In the genomic region with DNA sequence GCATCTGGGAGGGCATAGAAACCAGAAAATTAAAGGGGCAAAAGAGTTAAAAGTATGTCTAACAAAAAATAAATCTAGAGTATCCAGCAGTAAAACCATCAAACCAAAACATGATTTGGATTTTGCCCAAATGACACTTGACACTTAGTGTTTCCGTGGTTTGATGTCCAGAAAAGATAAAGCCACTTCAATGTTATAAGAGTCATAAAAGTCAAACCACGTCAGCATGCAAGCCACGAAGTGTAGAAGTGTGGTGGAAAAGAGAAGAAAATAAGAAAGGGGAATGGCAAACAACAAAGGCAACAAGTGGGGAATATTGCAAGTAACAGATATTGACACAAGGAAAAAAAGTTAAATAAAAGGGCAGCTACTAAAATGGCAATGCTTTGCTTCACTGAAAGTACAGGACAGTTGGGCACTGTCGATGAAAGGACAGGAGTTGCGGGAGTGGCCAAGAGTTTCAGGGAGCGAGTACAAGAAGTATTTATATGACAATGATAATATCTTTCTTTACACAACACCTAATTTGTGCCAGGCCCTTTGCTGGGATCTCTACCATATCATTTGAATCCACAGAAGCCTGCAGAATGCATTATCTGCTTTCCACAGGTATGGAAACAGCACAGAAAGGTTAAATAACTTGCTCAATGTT, we compare ENCODE assay signal across 20 cellular contexts. TPM values are rescaled to one million over a fixed set of nuclear protein-coding genes. Genes with fewer than 3 reads are reported as not detected.
DNase-seq lines count a peak whose midpoint lies in the region; ATAC-seq lines count a peak whose summit lies in the region.
"Had no signal": no experiment of that assay in that cellular context is flagged by ENCODE, and none has a peak within 500 bp of the region (broad histone marks: within the 10 kb centered on the region; RNA-seq: fewer than 3 reads in every experiment).

No MANE protein-coding gene starts in this region.

- peak; percentile 72 to 73 for ATAC-seq in activated T-cell treated with anti-CD3 and anti-CD28 coated beads, Interleukin-2, amount 50 U/mL, for 72 hours (replicated peaks in 1 of 2)
- ATAC-seq in stimulated activated effector memory CD8-positive, alpha-beta T cell treated with anti-CD3 and anti-CD28 coated beads, Interleukin-12 subunit alpha, Interleukin-12 subunit beta, amount 100 ng/mL, for 72 hours = peak; percentile 62
- ATAC-seq in GM21723 (IDR thresholded peaks at IDR 0.05; ENCODE audit: unreplicated experiment) = no peak
- ATAC-seq: activated CD8-positive, alpha-beta memory T cell treated with anti-CD3 and anti-CD28 coated beads, Interleukin-2, amount 10 ng/mL, durations not matched to agents 7 days and 5 days; body of pancreas; naive thymus-derived CD4-positive, alpha-beta T cell had no signal

- no peaks in the 10 kb centered on the region for H3K9me3 Mint-ChIP-seq in activated T-cell treated with anti-CD3 and anti-CD28 coated beads, Interleukin-2, amount 50 U/mL, for 72 hours
- no peaks in the 10 kb centered on the region for H3K9me3 Mint-ChIP-seq in T-helper 2 cell treated with Interferon-gamma antibody and Interleukin-4, amounts not matched to agents 5 μg/mL and 100 μg/mL, for 36 hours
- peaks cover 0 to 3% (median 0%) of the 10 kb centered on the region in 6 donors for H3K9me3 Mint-ChIP-seq in immature natural killer cell
- H3K9me3 Mint-ChIP-seq in stimulated activated effector memory CD8-positive, alpha-beta T cell treated with anti-CD3 and anti-CD28 coated beads, Interleukin-12 subunit alpha, Interleukin-12 subunit beta, amount 100 ng/mL, for 72 hours = no peaks in the 10 kb centered on the region
- H3K9me3 Mint-ChIP-seq: activated CD4-positive, alpha-beta T cell treated with anti-CD3 and anti-CD28 coated beads, Interleukin-2, amount 10 ng/mL, durations not matched to agents 7 days and 5 days; naive thymus-derived CD4-positive, alpha-beta T cell had no signal

- DNase-seq in activated T-cell treated with anti-CD3 and anti-CD28 coated beads, Interleukin-2, amount 50 U/mL, for 72 hours = peak; percentile 12 to 21
- DNase-seq in activated T-cell treated with anti-CD3 and anti-CD28 coated beads for 4 hours = no peak
- DNase-seq in T-helper 2 cell treated with Interferon-gamma antibody and Interleukin-4, amounts not matched to agents 5 μg/mL and 100 μg/mL, for 36 hours (ENCODE audit: low spot score) = peak; percentile 36
- peak; percentile 15 to 32 (median 29) for DNase-seq in immature natural killer cell
- no peak for DNase-seq in stimulated activated effector memory CD8-positive, alpha-beta T cell treated with anti-CD3 and anti-CD28 coated beads, Interleukin-12 subunit alpha, Interleukin-12 subunit beta, amount 100 ng/mL, for 72 hours (ENCODE audit: low spot score in 2 of 2)
- no peak for DNase-seq in SIG-M5 (lab: John Stamatoyannopoulos, UW)
- DNase-seq in NCI-H510A treated with DMSO at 0.1 percent for 48 hours (lab: John Stamatoyannopoulos, UW) = no peak
- DNase-seq: activated CD4-positive, alpha-beta T cell treated with anti-CD3 and anti-CD28 coated beads, Interleukin-2, amount 10 ng/mL, durations not matched to agents 7 days and 5 days; activated CD8-positive, alpha-beta memory T cell treated with anti-CD3 and anti-CD28 coated beads, Interleukin-2, amount 10 ng/mL, durations not matched to agents 7 days and 5 days; BE2C; body of pancreas; effector memory CD4-positive, alpha-beta T cell; Karpas-422; naive thymus-derived CD4-positive, alpha-beta T cell; NCI-H1417 treated with DMSO at 0.1 percent for 48 hours; NCI-H774; ovary; right lobe of liver; SHP77 treated with DMSO at 0.1 percent for 48 hours had no signal

- no peaks in the 10 kb centered on the region for H3K36me3 Mint-ChIP-seq in activated T-cell treated with anti-CD3 and anti-CD28 coated beads, Interleukin-2, amount 50 U/mL, for 72 hours (ENCODE audit: insufficient read depth in 2 of 2)
- H3K36me3 Mint-ChIP-seq in T-helper 2 cell treated with Interferon-gamma antibody and Interleukin-4, amounts not matched to agents 5 μg/mL and 100 μg/mL, for 36 hours (ENCODE audit: low read depth) = no peaks in the 10 kb centered on the region
- H3K36me3 Mint-ChIP-seq in immature natural killer cell = no peaks in the 10 kb centered on the region
- H3K36me3 Mint-ChIP-seq in stimulated activated effector memory CD8-positive, alpha-beta T cell treated with anti-CD3 and anti-CD28 coated beads, Interleukin-12 subunit alpha, Interleukin-12 subunit beta, amount 100 ng/mL, for 72 hours = no peaks in the 10 kb centered on the region

- H3K27ac Mint-ChIP-seq in activated T-cell treated with anti-CD3 and anti-CD28 coated beads, Interleukin-2, amount 50 U/mL, for 72 hours = no peak overlapping the region
- H3K27ac Mint-ChIP-seq in T-helper 2 cell treated with Interferon-gamma antibody and Interleukin-4, amounts not matched to agents 5 μg/mL and 100 μg/mL, for 36 hours = no peak overlapping the region
- peak overlapping the region in 2 of 6 donors; percentile 27 to 64 for H3K27ac Mint-ChIP-seq in immature natural killer cell
- H3K27ac Mint-ChIP-seq in stimulated activated effector memory CD8-positive, alpha-beta T cell treated with anti-CD3 and anti-CD28 coated beads, Interleukin-12 subunit alpha, Interleukin-12 subunit beta, amount 100 ng/mL, for 72 hours = no peak overlapping the region
- H3K27ac Mint-ChIP-seq: activated CD4-positive, alpha-beta T cell treated with anti-CD3 and anti-CD28 coated beads, Interleukin-2, amount 10 ng/mL, durations not matched to agents 7 days and 5 days; activated CD8-positive, alpha-beta memory T cell treated with anti-CD3 and anti-CD28 coated beads, Interleukin-2, amount 10 ng/mL, durations not matched to agents 7 days and 5 days; naive thymus-derived CD4-positive, alpha-beta T cell had no signal

- peaks cover 19% of the 10 kb centered on the region for H3K27me3 Mint-ChIP-seq in activated T-cell treated with anti-CD3 and anti-CD28 coated beads, Interleukin-2, amount 50 U/mL, for 72 hours (ENCODE audit: low read depth)
- H3K27me3 Mint-ChIP-seq in T-helper 2 cell treated with Interferon-gamma antibody and Interleukin-4, amounts not matched to agents 5 μg/mL and 100 μg/mL, for 36 hours (ENCODE audit: low read depth) = peaks cover 56% of the 10 kb centered on the region
- peaks cover 0 to 8% (median 5%) of the 10 kb centered on the region in 3 donors for H3K27me3 Mint-ChIP-seq in immature natural killer cell (ENCODE audit: low read depth in 3 of 3)

- H3K4me3 Mint-ChIP-seq in activated T-cell treated with anti-CD3 and anti-CD28 coated beads, Interleukin-2, amount 50 U/mL, for 72 hours = peak overlapping the region in 1 of 2 donors; percentile 2
- H3K4me3 Mint-ChIP-seq in T-helper 2 cell treated with Interferon-gamma antibody and Interleukin-4, amounts not matched to agents 5 μg/mL and 100 μg/mL, for 36 hours = no peak overlapping the region
- H3K4me3 Mint-ChIP-seq in immature natural killer cell = peak overlapping the region in 1 of 5 donors; percentile 1
- no peak overlapping the region for H3K4me3 Mint-ChIP-seq in stimulated activated effector memory CD8-positive, alpha-beta T cell treated with anti-CD3 and anti-CD28 coated beads, Interleukin-12 subunit alpha, Interleukin-12 subunit beta, amount 100 ng/mL, for 72 hours
- H3K4me3 Mint-ChIP-seq: activated CD4-positive, alpha-beta T cell treated with anti-CD3 and anti-CD28 coated beads, Interleukin-2, amount 10 ng/mL, durations not matched to agents 7 days and 5 days; activated CD8-positive, alpha-beta memory T cell treated with anti-CD3 and anti-CD28 coated beads, Interleukin-2, amount 10 ng/mL, durations not matched to agents 7 days and 5 days; naive thymus-derived CD4-positive, alpha-beta T cell had no signal

- peaks cover 26% of the 10 kb centered on the region for H3K4me1 Mint-ChIP-seq in activated T-cell treated with anti-CD3 and anti-CD28 coated beads, Interleukin-2, amount 50 U/mL, for 72 hours (ENCODE audit: low read depth)
- peaks cover 14% of the 10 kb centered on the region for H3K4me1 Mint-ChIP-seq in T-helper 2 cell treated with Interferon-gamma antibody and Interleukin-4, amounts not matched to agents 5 μg/mL and 100 μg/mL, for 36 hours (ENCODE audit: low read depth)
- peaks cover 8 to 16% of the 10 kb centered on the region in 2 donors for H3K4me1 Mint-ChIP-seq in immature natural killer cell
- peaks cover 7% of the 10 kb centered on the region for H3K4me1 Mint-ChIP-seq in stimulated activated effector memory CD8-positive, alpha-beta T cell treated with anti-CD3 and anti-CD28 coated beads, Interleukin-12 subunit alpha, Interleukin-12 subunit beta, amount 100 ng/mL, for 72 hours

RNA-seq across cellular contexts. Expression of gene HDDC2, which starts 6.3 kb away (rescaled TPM):
- total RNA-seq in activated T-cell treated with anti-CD3 and anti-CD28 coated beads, Interleukin-2, amount 50 U/mL, for 72 hours = 10 to 100 TPM; 68.8 to 92.4 TPM
- polyA plus RNA-seq in immature natural killer cell = 100 to 1,000 TPM; 175 to 238 (median 228) TPM

Comparison
In these comparisons a context has a peak if more than half of its experiments do, and no peak if none do; other contexts are left out.
1. DNase-seq: peak in activated T-cell treated with anti-CD3 and anti-CD28 coated beads, Interleukin-2, amount 50 U/mL, for 72 hours (2 of 2), T-helper 2 cell treated with Interferon-gamma antibody and Interleukin-4, amounts not matched to agents 5 μg/mL and 100 μg/mL, for 36 hours (single experiment) and immature natural killer cell (3 of 3); none in activated T-cell treated with anti-CD3 and anti-CD28 coated beads for 4 hours (single experiment), stimulated activated effector memory CD8-positive, alpha-beta T cell treated with anti-CD3 and anti-CD28 coated beads, Interleukin-12 subunit alpha, Interleukin-12 subunit beta, amount 100 ng/mL, for 72 hours (0 of 2), SIG-M5 (single experiment) and NCI-H510A treated with DMSO at 0.1 percent for 48 hours (single experiment).